In the genomic region with DNA sequence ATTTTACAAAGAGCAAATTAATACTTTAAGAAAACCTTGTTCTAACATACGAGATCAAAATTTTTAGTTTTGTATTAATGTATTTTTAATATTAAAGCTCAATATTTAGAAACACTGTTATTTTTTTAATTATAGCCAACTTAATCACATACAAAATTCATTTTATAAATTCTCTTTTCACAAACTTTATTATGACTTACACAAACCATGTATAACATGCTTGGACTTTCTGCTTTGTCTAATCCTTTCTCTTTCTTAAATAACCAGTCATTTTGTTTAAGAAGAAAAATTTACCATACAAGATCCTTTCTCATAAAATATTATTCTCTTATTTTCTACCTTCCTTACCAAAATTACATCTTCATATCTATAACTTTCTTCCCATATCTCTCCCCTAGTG, we compare ENCODE assay signal across 13 cellular contexts.
"Had no signal": no experiment of that assay in that cellular context is flagged by ENCODE, and none has a peak within 500 bp of the region (broad histone marks: within the 10 kb centered on the region; RNA-seq: fewer than 3 reads in every experiment).

No MANE protein-coding gene starts in this region.

- H3K4me1 ChIP-seq: heart right ventricle, upper lobe of right lung had no signal

- H3K36me3 ChIP-seq: cardiac muscle cell, heart right ventricle, upper lobe of right lung had no signal

- ATAC-seq: activated CD8-positive, alpha-beta memory T cell treated with anti-CD3 and anti-CD28 coated beads, Interleukin-2, amount 10 ng/mL, durations not matched to agents 7 days and 5 days; heart right ventricle; left ventricle myocardium superior; upper lobe of right lung had no signal

- H3K27ac ChIP-seq: cardiac muscle cell, heart right ventricle, upper lobe of right lung had no signal

- H3K4me1 Mint-ChIP-seq: activated B cell treated with CpG ODN at 0.5 μM for 24 hours; activated CD4-positive, alpha-beta memory T cell treated with anti-CD3 and anti-CD28 coated beads, Interleukin-2, amount 10 ng/mL, durations not matched to agents 7 days and 5 days; activated CD8-positive, alpha-beta memory T cell treated with anti-CD3 and anti-CD28 coated beads, Interleukin-2, amount 10 ng/mL, durations not matched to agents 7 days and 5 days had no signal

- H3K4me3 Mint-ChIP-seq: activated B cell treated with CpG ODN at 0.5 μM for 24 hours; activated CD4-positive, alpha-beta memory T cell treated with anti-CD3 and anti-CD28 coated beads, Interleukin-2, amount 10 ng/mL, durations not matched to agents 7 days and 5 days; activated CD8-positive, alpha-beta memory T cell treated with anti-CD3 and anti-CD28 coated beads, Interleukin-2, amount 10 ng/mL, durations not matched to agents 7 days and 5 days; activated naive CD8-positive, alpha-beta T cell had no signal

- H3K27me3 ChIP-seq: cardiac muscle cell, heart right ventricle, upper lobe of right lung had no signal

- H3K27ac Mint-ChIP-seq: activated B cell treated with CpG ODN at 0.5 μM for 24 hours; activated CD4-positive, alpha-beta memory T cell treated with anti-CD3 and anti-CD28 coated beads, Interleukin-2, amount 10 ng/mL, durations not matched to agents 7 days and 5 days; activated CD8-positive, alpha-beta memory T cell treated with anti-CD3 and anti-CD28 coated beads, Interleukin-2, amount 10 ng/mL, durations not matched to agents 7 days and 5 days; activated naive CD8-positive, alpha-beta T cell; progenitor cell of endocrine pancreas had no signal

- H3K27me3 Mint-ChIP-seq: activated CD8-positive, alpha-beta memory T cell treated with anti-CD3 and anti-CD28 coated beads, Interleukin-2, amount 10 ng/mL, durations not matched to agents 7 days and 5 days; activated naive CD8-positive, alpha-beta T cell; progenitor cell of endocrine pancreas had no signal

- H3K4me3 ChIP-seq: cardiac muscle cell, heart right ventricle, upper lobe of right lung had no signal

- DNase-seq: activated B cell treated with CpG ODN at 0.5 μM for 24 hours; activated CD4-positive, alpha-beta memory T cell treated with anti-CD3 and anti-CD28 coated beads, Interleukin-2, amount 10 ng/mL, durations not matched to agents 7 days and 5 days; activated CD4-positive, alpha-beta T cell treated with anti-CD3 and anti-CD28 coated beads for 4 hours; activated CD8-positive, alpha-beta memory T cell treated with anti-CD3 and anti-CD28 coated beads, Interleukin-2, amount 10 ng/mL, durations not matched to agents 7 days and 5 days; foreskin melanocyte; heart right ventricle; left ventricle myocardium superior; stimulated activated CD8-positive, alpha-beta memory T cell treated with anti-CD3 and anti-CD28 coated beads, Interleukin-4, amount 100 ng/mL, for 48 hours; stimulated activated naive CD4-positive, alpha-beta T cell; upper lobe of right lung had no signal
